Comparison of ENCODE assay signal across 19 cellular contexts in genomic region chr10:114053946-114054345, GRCh38. TPM values are rescaled to one million over a fixed set of nuclear protein-coding genes. Genes with fewer than 3 reads are reported as not detected.
A peak's percentile ranks its signal among the peaks of the same experiment; 100 is the strongest.
DNase-seq lines count a peak whose midpoint lies in the region; TF ChIP-seq lines count a peak whose summit lies in the region.
"Had no signal": no experiment of that assay in that cellular context is flagged by ENCODE, and none has a peak within 500 bp of the region (broad histone marks: within the 10 kb centered on the region; RNA-seq: fewer than 3 reads in every experiment).

No MANE protein-coding gene starts in this region.

- no peak overlapping the region for H3K27ac Mint-ChIP-seq in activated naive CD4-positive, alpha-beta T cell treated with anti-CD3 and anti-CD28 coated beads for 36 hours
- H3K27ac Mint-ChIP-seq: CD8-positive, alpha-beta memory T cell had no signal

- DNase-seq in AG20443 (ENCODE audit: low spot score) (peak; percentile 29), HS-5 (ENCODE audit: low read depth) (peak; percentile 37), dedifferentiated amniotic fluid mesenchymal stem cell (ENCODE audit: extremely low spot score) (peak; percentile 26), foreskin fibroblast (peak; percentile 64 to 79), NCI-H2171 (lab: John Stamatoyannopoulos, UW) (no peak), NCI-H69 (lab: John Stamatoyannopoulos, UW) (no peak)
- DNase-seq in activated naive CD4-positive, alpha-beta T cell treated with anti-CD3 and anti-CD28 coated beads for 36 hours = no peak
- DNase-seq: Calu3; CD8-positive, alpha-beta memory T cell; GF-D8; H7; NCI-H1092 treated with DMSO at 0.1 percent for 48 hours; NCI-H146; NCI-H2029 treated with DMSO at 0.1 percent for 48 hours; NCI-H345; NCI-H524; NCI-H82; Peyer's patch had no signal

- H3K9me3 Mint-ChIP-seq in activated naive CD4-positive, alpha-beta T cell treated with anti-CD3 and anti-CD28 coated beads for 36 hours = no peaks in the 10 kb centered on the region
- H3K9me3 Mint-ChIP-seq: CD8-positive, alpha-beta memory T cell had no signal

- TF ChIP-seq CTCF in foreskin fibroblast (IDR thresholded peaks at IDR 0.05; ENCODE audit: low read depth, low read length) = no peak

- H3K4me3 Mint-ChIP-seq in activated naive CD4-positive, alpha-beta T cell treated with anti-CD3 and anti-CD28 coated beads for 36 hours = no peak overlapping the region
- H3K4me3 Mint-ChIP-seq: CD8-positive, alpha-beta memory T cell had no signal

- H3K27me3 Mint-ChIP-seq in activated naive CD4-positive, alpha-beta T cell treated with anti-CD3 and anti-CD28 coated beads for 36 hours (ENCODE audit: low read depth) = peaks cover 20% of the 10 kb centered on the region

- no peaks in the 10 kb centered on the region for H3K36me3 Mint-ChIP-seq in activated naive CD4-positive, alpha-beta T cell treated with anti-CD3 and anti-CD28 coated beads for 36 hours (ENCODE audit: low read depth)
- H3K36me3 Mint-ChIP-seq: CD8-positive, alpha-beta memory T cell had no signal

- intact Hi-C loops in activated naive CD4-positive, alpha-beta T cell treated with anti-CD3 and anti-CD28 coated beads for 36 hours (cut with micrococcal nuclease) = no loop called here

- CTCF ChIA-PET in activated naive CD4-positive, alpha-beta T cell treated with anti-CD3 and anti-CD28 coated beads for 36 hours (lab: Charles Lee) = interaction anchor here (0.6 kb wide), 1 partner anchor 1159 kb away, joined by 3 read pairs; no protein-coding TSS in a partner anchor

- no peaks in the 10 kb centered on the region for H3K4me1 Mint-ChIP-seq in activated naive CD4-positive, alpha-beta T cell treated with anti-CD3 and anti-CD28 coated beads for 36 hours (ENCODE audit: low read depth)

- no peak overlapping the region for H3K4me3 ChIP-seq in foreskin fibroblast (ENCODE audit: low read depth in 1 of 2, low read length in 2 of 2)
- H3K4me3 ChIP-seq: Peyer's patch had no signal

RNA-seq across cellular contexts. Expression of gene ADRB1, which starts 10.3 kb away (rescaled TPM):
- not detected for total RNA-seq in activated naive CD4-positive, alpha-beta T cell treated with anti-CD3 and anti-CD28 coated beads for 36 hours
- total RNA-seq: Daoy had no signal

Comparison
In these comparisons a context has a peak if more than half of its experiments do, and no peak if none do; other contexts are left out.
1. DNase-seq: peak in AG20443 (single experiment), HS-5 (single experiment), dedifferentiated amniotic fluid mesenchymal stem cell (single experiment) and foreskin fibroblast (2 of 2); none in NCI-H2171 (single experiment), activated naive CD4-positive, alpha-beta T cell treated with anti-CD3 and anti-CD28 coated beads for 36 hours (single experiment) and NCI-H69 (single experiment).